Comparison of ENCODE assay signal across 21 cellular contexts in the genomic region with DNA sequence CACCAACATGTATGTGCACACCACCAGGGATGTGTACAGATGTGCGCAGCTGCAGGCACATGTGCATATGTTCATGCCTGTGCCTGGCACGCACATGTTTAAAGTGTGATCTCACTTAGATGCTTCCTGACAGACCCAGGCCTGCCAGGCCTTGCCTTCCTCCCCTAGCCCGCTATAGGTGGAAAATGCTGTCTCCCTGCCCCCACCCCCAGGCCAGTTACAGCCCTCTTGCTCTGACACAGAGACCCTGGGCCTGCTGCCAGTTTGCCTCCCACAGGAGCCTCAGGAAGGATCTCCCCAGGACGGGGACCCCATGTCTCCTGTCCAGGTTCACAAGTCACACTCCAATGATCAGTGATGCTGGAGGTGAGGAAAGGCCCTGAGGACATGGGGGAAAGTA. TPM values are rescaled to one million over a fixed set of nuclear protein-coding genes. Genes with fewer than 3 reads are reported as not detected.
DNase-seq lines count a peak whose midpoint lies in the region; ATAC-seq, FAIRE-seq and TF ChIP-seq lines count a peak whose summit lies in the region.
"Had no signal": no experiment of that assay in that cellular context is flagged by ENCODE, and none has a peak within 500 bp of the region (broad histone marks: within the 10 kb centered on the region; RNA-seq: fewer than 3 reads in every experiment).

No MANE protein-coding gene starts in this region.

- no peaks in the 10 kb centered on the region for H3K9me3 Mint-ChIP-seq in T-helper 1 cell treated with Interleukin-12 subunit alpha and Interleukin-12 subunit beta and Interleukin-4 antibody, amounts not matched to agents 30 μg/mL and 1 μg/mL, for 36 hours
- no peaks in the 10 kb centered on the region for H3K9me3 Mint-ChIP-seq in stimulated activated naive CD8-positive, alpha-beta T cell treated with anti-CD3 and anti-CD28 coated beads, Interleukin-15, Interleukin-2, amounts not matched to agents 100 ng/mL and 50 ng/mL, for 24 hours
- H3K9me3 Mint-ChIP-seq in stimulated activated naive CD8-positive, alpha-beta T cell treated with anti-CD3 and anti-CD28 coated beads, Interleukin-15, amount 100 ng/mL, for 72 hours = no peaks in the 10 kb centered on the region
- H3K9me3 Mint-ChIP-seq in Caco-2 (ENCODE audit: unreplicated experiment) = no peaks in the 10 kb centered on the region
- no peaks in the 10 kb centered on the region for H3K9me3 Mint-ChIP-seq in HFFc6
- H3K9me3 Mint-ChIP-seq: CD4-positive, alpha-beta memory T cell had no signal

- H3K27me3 Mint-ChIP-seq in T-helper 1 cell treated with Interleukin-12 subunit alpha and Interleukin-12 subunit beta and Interleukin-4 antibody, amounts not matched to agents 30 μg/mL and 1 μg/mL, for 36 hours (ENCODE audit: low read depth) = peaks cover 35% of the 10 kb centered on the region
- peaks cover 4% of the 10 kb centered on the region for H3K27me3 Mint-ChIP-seq in stimulated activated naive CD8-positive, alpha-beta T cell treated with anti-CD3 and anti-CD28 coated beads, Interleukin-15, Interleukin-2, amounts not matched to agents 100 ng/mL and 50 ng/mL, for 24 hours
- H3K27me3 Mint-ChIP-seq in stimulated activated naive CD8-positive, alpha-beta T cell treated with anti-CD3 and anti-CD28 coated beads, Interleukin-15, amount 100 ng/mL, for 72 hours = peaks cover 21% of the 10 kb centered on the region
- H3K27me3 Mint-ChIP-seq in Caco-2 (ENCODE audit: insufficient read depth, unreplicated experiment) (no peaks in the 10 kb centered on the region), HFFc6 (ENCODE audit: insufficient read depth) (peaks cover 10% of the 10 kb centered on the region)

- no peak overlapping the region for H3K4me2 ChIP-seq in keratinocyte (ENCODE audit: control insufficient read depth, extremely low read depth, insufficient read depth, low read depth, low read length)

- H3K4me3 ChIP-seq in keratinocyte (ENCODE audit: control insufficient read depth in 2 of 3, extremely low read depth in 1 of 3, insufficient read depth in 2 of 3, low read depth in 1 of 3, low read length in 3 of 3) (no peak overlapping the region), Caco-2 (ENCODE audit: low read depth, low read length) (no peak overlapping the region), stomach (no peak overlapping the region)

- intact Hi-C loops in Caco-2 (cut with micrococcal nuclease; ENCODE audit: unreplicated experiment) = no loop called here
- intact Hi-C loops in stomach (cut with DNase I; ENCODE audit: low total_unique reads) = no loop called here

- no peak overlapping the region for H3K27ac ChIP-seq in keratinocyte (ENCODE audit: control insufficient read depth, insufficient read depth, low read length)
- H3K27ac ChIP-seq in stomach = peak overlapping the region in 1 of 5 donors; percentile 70
- H3K27ac ChIP-seq: HL-60 had no signal

- DNase-seq in T-helper 1 cell = no peak
- DNase-seq in stimulated activated naive CD8-positive, alpha-beta T cell treated with anti-CD3 and anti-CD28 coated beads, Interleukin-15, amount 100 ng/mL, for 72 hours = no peak
- no peak for DNase-seq in keratinocyte (ENCODE audit: low read depth, low spot score)
- DNase-seq in Caco-2 = no peak
- DNase-seq in HFFc6 = no peak
- no peak for DNase-seq in stomach
- DNase-seq: 8988T; CD4-positive, alpha-beta memory T cell; DMS53; EL; H7; NCI-H1417 treated with DMSO at 0.1 percent for 48 hours; NCI-H1930; NCI-H345; NCI-H524 treated with DMSO at 0.1 percent for 48 hours had no signal

- TF ChIP-seq CTCF in keratinocyte (optimal IDR thresholded peaks at IDR 0.05 in 1 of 3, IDR thresholded peaks at IDR 0.05 in 1 of 3, conservative IDR thresholded peaks at IDR 0.05 in 1 of 3; ENCODE audit: extremely low read depth in 1 of 3, insufficient read depth in 2 of 3, low read length in 3 of 3) = no peak
- TF ChIP-seq CTCF in Caco-2 (IDR thresholded peaks at IDR 0.05; ENCODE audit: insufficient read depth in 1 of 2, low read depth in 1 of 2, low read length in 1 of 2, severe bottlenecking in 1 of 2, unreplicated experiment in 1 of 2) = no peak
- no peak for TF ChIP-seq CTCF in HFFc6 (IDR thresholded peaks at IDR 0.05)
- no peak for TF ChIP-seq CTCF in stomach (IDR thresholded peaks at IDR 0.05)

- peak; percentile 55 for FAIRE-seq in keratinocyte (lab: Jason Lieb, UNC)
- FAIRE-seq: GM12892, GM18507 had no signal

- H3K9me3 ChIP-seq in keratinocyte (ENCODE audit: control insufficient read depth, low read depth, low read length) (no peaks in the 10 kb centered on the region), Caco-2 (no peaks in the 10 kb centered on the region), stomach (no peaks in the 10 kb centered on the region)

- no peaks in the 10 kb centered on the region for H3K36me3 Mint-ChIP-seq in T-helper 1 cell treated with Interleukin-12 subunit alpha and Interleukin-12 subunit beta and Interleukin-4 antibody, amounts not matched to agents 30 μg/mL and 1 μg/mL, for 36 hours (ENCODE audit: low read depth)
- H3K36me3 Mint-ChIP-seq in stimulated activated naive CD8-positive, alpha-beta T cell treated with anti-CD3 and anti-CD28 coated beads, Interleukin-15, Interleukin-2, amounts not matched to agents 100 ng/mL and 50 ng/mL, for 24 hours (ENCODE audit: low read depth) = no peaks in the 10 kb centered on the region
- H3K36me3 Mint-ChIP-seq in Caco-2 (ENCODE audit: insufficient read depth, unreplicated experiment) (no peaks in the 10 kb centered on the region), HFFc6 (ENCODE audit: low read depth) (no peaks in the 10 kb centered on the region)
- H3K36me3 Mint-ChIP-seq: CD4-positive, alpha-beta memory T cell had no signal

- CTCF ChIA-PET in Caco-2 (lab: Charles Lee) = no interaction called here

- H3K79me2 ChIP-seq in keratinocyte (ENCODE audit: control insufficient read depth, insufficient read depth, low read length) = no peaks in the 10 kb centered on the region

- H3K36me3 ChIP-seq in keratinocyte (ENCODE audit: control insufficient read depth in 2 of 2, extremely low read depth in 1 of 2, insufficient read depth in 2 of 2, low read length in 2 of 2) = no peaks in the 10 kb centered on the region
- no peaks in the 10 kb centered on the region for H3K36me3 ChIP-seq in Caco-2 (ENCODE audit: control insufficient read depth, insufficient read depth, low read length)
- no peaks in the 10 kb centered on the region for H3K36me3 ChIP-seq in stomach

- H3K9ac ChIP-seq in keratinocyte (ENCODE audit: control insufficient read depth, extremely low read depth, insufficient read depth, low read length) = no peak overlapping the region

- H3K4me1 Mint-ChIP-seq in T-helper 1 cell treated with Interleukin-12 subunit alpha and Interleukin-12 subunit beta and Interleukin-4 antibody, amounts not matched to agents 30 μg/mL and 1 μg/mL, for 36 hours (ENCODE audit: low read depth) = peaks cover 20% of the 10 kb centered on the region
- H3K4me1 Mint-ChIP-seq in stimulated activated naive CD8-positive, alpha-beta T cell treated with anti-CD3 and anti-CD28 coated beads, Interleukin-15, Interleukin-2, amounts not matched to agents 100 ng/mL and 50 ng/mL, for 24 hours (ENCODE audit: low read depth) = peaks cover 36% of the 10 kb centered on the region
- peaks cover 40% of the 10 kb centered on the region for H3K4me1 Mint-ChIP-seq in stimulated activated naive CD8-positive, alpha-beta T cell treated with anti-CD3 and anti-CD28 coated beads, Interleukin-15, amount 100 ng/mL, for 72 hours
- no peaks in the 10 kb centered on the region for H3K4me1 Mint-ChIP-seq in Caco-2 (ENCODE audit: low read depth, unreplicated experiment)
- peaks cover 11% of the 10 kb centered on the region for H3K4me1 Mint-ChIP-seq in HFFc6 (ENCODE audit: low read depth)

- no peak overlapping the region for H3K4me3 Mint-ChIP-seq in T-helper 1 cell treated with Interleukin-12 subunit alpha and Interleukin-12 subunit beta and Interleukin-4 antibody, amounts not matched to agents 30 μg/mL and 1 μg/mL, for 36 hours
- H3K4me3 Mint-ChIP-seq in stimulated activated naive CD8-positive, alpha-beta T cell treated with anti-CD3 and anti-CD28 coated beads, Interleukin-15, Interleukin-2, amounts not matched to agents 100 ng/mL and 50 ng/mL, for 24 hours = no peak overlapping the region
- H3K4me3 Mint-ChIP-seq in stimulated activated naive CD8-positive, alpha-beta T cell treated with anti-CD3 and anti-CD28 coated beads, Interleukin-15, amount 100 ng/mL, for 72 hours = no peak overlapping the region
- no peak overlapping the region for H3K4me3 Mint-ChIP-seq in Caco-2 (ENCODE audit: unreplicated experiment)
- no peak overlapping the region for H3K4me3 Mint-ChIP-seq in HFFc6
- H3K4me3 Mint-ChIP-seq: CD4-positive, alpha-beta memory T cell had no signal

- TF ChIP-seq EP300 in stomach (IDR thresholded peaks at IDR 0.05) = no peak

- peaks cover 12% of the 10 kb centered on the region for H3K4me1 ChIP-seq in keratinocyte (ENCODE audit: control insufficient read depth, extremely low read depth, insufficient read depth, low read length)
- H3K4me1 ChIP-seq in Caco-2 = no peaks in the 10 kb centered on the region
- H3K4me1 ChIP-seq in stomach = peaks cover 0 to 32% (median 20%) of the 10 kb centered on the region in 4 donors

- no peaks in the 10 kb centered on the region for H3K9me1 ChIP-seq in keratinocyte (ENCODE audit: control insufficient read depth, extremely low read depth, insufficient read depth, low read length)

- dilution Hi-C loops in keratinocyte (cut with MboI; ENCODE audit: extremely low pct_ligation_motif_present, low sequenced_read_pairs) = no loop called here

- no peaks in the 10 kb centered on the region for H4K20me1 ChIP-seq in keratinocyte (ENCODE audit: control insufficient read depth, extremely low read depth, insufficient read depth, low read length)

- BruUV-seq in Caco-2 (replicated peaks; lab: Mats Ljungman, UMichigan) = no TSS peak

- H3K27ac Mint-ChIP-seq in T-helper 1 cell treated with Interleukin-12 subunit alpha and Interleukin-12 subunit beta and Interleukin-4 antibody, amounts not matched to agents 30 μg/mL and 1 μg/mL, for 36 hours = peak overlapping the region; percentile 15
- H3K27ac Mint-ChIP-seq in stimulated activated naive CD8-positive, alpha-beta T cell treated with anti-CD3 and anti-CD28 coated beads, Interleukin-15, Interleukin-2, amounts not matched to agents 100 ng/mL and 50 ng/mL, for 24 hours = peak overlapping the region; percentile 16
- no peak overlapping the region for H3K27ac Mint-ChIP-seq in stimulated activated naive CD8-positive, alpha-beta T cell treated with anti-CD3 and anti-CD28 coated beads, Interleukin-15, amount 100 ng/mL, for 72 hours
- H3K27ac Mint-ChIP-seq in Caco-2 (ENCODE audit: unreplicated experiment) (no peak overlapping the region), HFFc6 (no peak overlapping the region)

- WGBS in stomach, 5 donors = 85 to 93% (median 89%) methylated on average over 3 to 4 of the region's 4 CpGs

- TF ChIP-seq POLR2A in stomach (IDR thresholded peaks at IDR 0.05) = no peak

- no peak overlapping the region for H2AFZ ChIP-seq in keratinocyte (ENCODE audit: control insufficient read depth, low read length)

- POLR2A ChIA-PET in Caco-2 (lab: Charles Lee) = no interaction called here

- no peak for ATAC-seq in stimulated activated naive CD8-positive, alpha-beta T cell treated with anti-CD3 and anti-CD28 coated beads, Interleukin-15, amount 100 ng/mL, for 72 hours

- H3K27me3 ChIP-seq in keratinocyte (ENCODE audit: control insufficient read depth, extremely low read depth, insufficient read depth, low read length) (peaks cover 25% of the 10 kb centered on the region), Caco-2 (replicated peaks; ENCODE audit: control insufficient read depth, insufficient read depth, low read length) (no peaks in the 10 kb centered on the region), stomach (peaks cover 0 to 53% (median 0%) of the 10 kb centered on the region in 3 donors)

RNA-seq across cellular contexts. Expression of gene FIGNL2, which starts 21.6 kb away (rescaled TPM):
- polyA plus RNA-seq in keratinocyte (not detected in 3 replicates), stomach (under 1 TPM in 2 of 3 donors, not detected in 1; 0.10 to 0.12 TPM)
- not detected for polyA plus RNA-seq in keratinocyte (2011; ENCODE audit: low read depth)
- not detected in 2 replicates for polyA plus RNA-seq in keratinocyte (2011; cell fraction: cytosol; rRNA removed)
- polyA plus RNA-seq in keratinocyte (2011; cell fraction: nucleus; rRNA removed) = not detected in 2 replicates
- not detected in 2 replicates for polyA plus RNA-seq in keratinocyte (2012; ENCODE audit: low replicate concordance)
- polyA minus RNA-seq in keratinocyte = not detected in 3 replicates
- not detected for polyA minus RNA-seq in keratinocyte (2011; cell fraction: cytosol; rRNA and poly(A)+ RNA removed)
- polyA minus RNA-seq in keratinocyte (2011; cell fraction: nucleus; rRNA and poly(A)+ RNA removed) = not detected in 2 replicates
- total RNA-seq in Caco-2 (2022) (3.5 and 3.6 TPM in 2 replicates), stomach (1 to 10 TPM in 1 of 5 donors, under 1 TPM in 2, not detected in 2; under 0.01 to 1.4 (median 0.73) TPM)
- not detected for total RNA-seq in HFFc6 (2021; fragmentation: NEBNext Ultra II Directional; extraction: Animal tissue kit (Norgen Biotek cat#: 25700))
- total RNA-seq: MCF 10A had no signal

Comparison
In these comparisons a context has a peak if more than half of its experiments do, and no peak if none do; other contexts are left out.
1. H3K27ac Mint-ChIP-seq: peak in T-helper 1 cell treated with Interleukin-12 subunit alpha and Interleukin-12 subunit beta and Interleukin-4 antibody, amounts not matched to agents 30 μg/mL and 1 μg/mL, for 36 hours (single experiment) and stimulated activated naive CD8-positive, alpha-beta T cell treated with anti-CD3 and anti-CD28 coated beads, Interleukin-15, Interleukin-2, amounts not matched to agents 100 ng/mL and 50 ng/mL, for 24 hours (single experiment); none in stimulated activated naive CD8-positive, alpha-beta T cell treated with anti-CD3 and anti-CD28 coated beads, Interleukin-15, amount 100 ng/mL, for 72 hours (0 of 2), Caco-2 (single experiment) and HFFc6 (single experiment).